15 cellular contexts compared by ENCODE assay signal in the genomic region with DNA sequence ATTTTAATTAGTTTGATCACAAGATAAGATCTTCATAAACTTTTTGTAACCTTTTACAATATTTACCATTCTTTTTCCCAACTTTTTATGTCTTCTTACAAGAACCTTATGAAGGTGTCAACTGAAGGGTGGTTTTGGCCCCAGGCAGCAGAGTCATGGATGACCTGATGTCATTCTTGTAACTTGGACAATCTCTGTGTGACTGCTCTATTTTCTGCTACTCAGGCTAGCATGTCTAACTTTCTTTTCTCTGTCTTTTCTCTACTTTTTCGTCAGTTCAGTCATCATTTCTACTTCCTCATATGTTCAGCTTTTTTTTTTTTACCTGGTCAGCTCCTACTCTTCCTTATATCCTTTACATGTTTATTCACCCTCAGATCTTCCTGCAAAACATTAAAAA.
DNase-seq lines count a peak whose midpoint lies in the region; ATAC-seq, FAIRE-seq and TF ChIP-seq lines count a peak whose summit lies in the region.
"Had no signal": no experiment of that assay in that cellular context is flagged by ENCODE, and none has a peak within 500 bp of the region (broad histone marks: within the 10 kb centered on the region; RNA-seq: fewer than 3 reads in every experiment).

No MANE protein-coding gene starts in this region.

- H3K9me3 ChIP-seq in HepG2 (ENCODE audit: low read length): no peaks in the 10 kb centered on the region
- H3K9me3 ChIP-seq: gastrocnemius medialis, thoracic aorta had no signal

- no peaks in the 10 kb centered on the region for H3K27me3 ChIP-seq in HepG2 (ENCODE audit: control insufficient read depth in 1 of 2, insufficient read depth in 2 of 2, low read length in 2 of 2)
- H3K27me3 ChIP-seq: BLaER1 treated with 17β-estradiol and CSF1 and Interleukin-3, amounts not matched to agents 10 nM and 100 nM; gastrocnemius medialis had no signal

- no peaks in the 10 kb centered on the region for H4K20me1 ChIP-seq in HepG2 (ENCODE audit: insufficient read depth, low read length)
- H4K20me1 ChIP-seq: BLaER1 treated with 17β-estradiol and CSF1 and Interleukin-3, amounts not matched to agents 10 nM and 100 nM had no signal

- no peaks in the 10 kb centered on the region for H3K36me3 ChIP-seq in HepG2 (replicated peaks in 1 of 2; ENCODE audit: control insufficient read depth in 1 of 2, insufficient read depth in 2 of 2, low read length in 2 of 2)
- H3K36me3 ChIP-seq: BLaER1 treated with 17β-estradiol and CSF1 and Interleukin-3, amounts not matched to agents 10 nM and 100 nM; gastrocnemius medialis; thoracic aorta had no signal

- no peak overlapping the region for H3K9ac ChIP-seq in HepG2 (ENCODE audit: insufficient read depth, low read depth, low read length)
- H3K9ac ChIP-seq: BLaER1 treated with 17β-estradiol and CSF1 and Interleukin-3, amounts not matched to agents 10 nM and 100 nM had no signal

- H3K27ac ChIP-seq in HepG2 (ENCODE audit: extremely low read length, insufficient read depth, low read length): no peak overlapping the region
- H3K27ac ChIP-seq: BLaER1 treated with 17β-estradiol and CSF1 and Interleukin-3, amounts not matched to agents 10 nM and 100 nM; gastrocnemius medialis; thoracic aorta had no signal

- DNase-seq in RPMI8226 (peak; percentile 68), HepG2 (ENCODE audit: low spot score) (no peak), T1000 (lab: John Stamatoyannopoulos, UW) (no peak)
- DNase-seq in activated CD4-positive, alpha-beta T cell treated with anti-CD3 and anti-CD28 coated beads for 1 hour: no peak
- DNase-seq: activated CD4-positive, alpha-beta memory T cell treated with anti-CD3 and anti-CD28 coated beads for 36 hours; EL; gastrocnemius medialis; KG1; SHP77 had no signal

- CTCF ChIA-PET in HepG2 (lab: Yijun Ruan, JAX; ENCODE audit: low intra/inter-chr PET ratio, low total read pairs): no interaction called here

- no TSS peak for BruUV-seq in HepG2 (replicated peaks; lab: Mats Ljungman, UMichigan)

- TF ChIP-seq POLR2A in HepG2 (IDR thresholded peaks at IDR 0.05; ENCODE audit: insufficient read depth in 1 of 2, low read depth in 2 of 2, low read length in 2 of 2): no peak

- in situ Hi-C loops in HepG2 (cut with HindIII; ENCODE audit: extremely low pct_ligation_motif_present, low pct_unique_long_range_greater_than_20kb): no loop called here

- H3K4me3 ChIP-seq in HepG2 (replicated peaks in 1 of 3; ENCODE audit: insufficient read depth in 1 of 3, low read depth in 2 of 3, low read length in 3 of 3): no peak overlapping the region
- H3K4me3 ChIP-seq: BLaER1 treated with 17β-estradiol and CSF1 and Interleukin-3, amounts not matched to agents 10 nM and 100 nM; gastrocnemius medialis; thoracic aorta had no signal

- no peak for TF ChIP-seq CTCF in HepG2 (CRISPR knock-in tag; IDR thresholded peaks at IDR 0.05)

- intact Hi-C loops in HepG2 (cut with micrococcal nuclease; ENCODE audit: unreplicated experiment): no loop called here

- TF ChIP-seq EP300 in HepG2 (IDR thresholded peaks at IDR 0.05; ENCODE audit: low read depth in 2 of 2, low read length in 2 of 2) (no peak), HepG2 (CRISPR knock-in tag; IDR thresholded peaks at IDR 0.05; ENCODE audit: borderline replicate concordance) (no peak)

- WGBS in HepG2 (ENCODE audit: low lambda C conversion rate): 0% methylated on average over 1 of the region's 1 CpG

- ATAC-seq in GM18909 (IDR thresholded peaks at IDR 0.05; ENCODE audit: poor library complexity, unreplicated experiment) (peak; percentile 47), GM21737 (IDR thresholded peaks at IDR 0.05; ENCODE audit: unreplicated experiment) (peak; percentile 49), HG03095 (IDR thresholded peaks at IDR 0.05; ENCODE audit: unreplicated experiment) (peak; percentile 59), HepG2 (no peak), GM18861 (IDR thresholded peaks at IDR 0.05; ENCODE audit: unreplicated experiment) (no peak)
- ATAC-seq: gastrocnemius medialis had no signal

- no peak overlapping the region for H2AFZ ChIP-seq in HepG2 (ENCODE audit: low read length)

- no peak overlapping the region for H3K4me2 ChIP-seq in HepG2 (ENCODE audit: low read depth, low read length)
- H3K4me2 ChIP-seq: BLaER1 treated with 17β-estradiol and CSF1 and Interleukin-3, amounts not matched to agents 10 nM and 100 nM had no signal

- no peak for FAIRE-seq in HepG2 (lab: Jason Lieb, UNC)

- no peak for TF ChIP-seq RAD21 in HepG2 (CRISPR knock-in tag; IDR thresholded peaks at IDR 0.05)

- H3K4me1 ChIP-seq in HepG2 (ENCODE audit: insufficient read depth, low read length): no peaks in the 10 kb centered on the region
- H3K4me1 ChIP-seq: BLaER1 treated with 17β-estradiol and CSF1 and Interleukin-3, amounts not matched to agents 10 nM and 100 nM; gastrocnemius medialis had no signal

- H3K79me2 ChIP-seq in HepG2 (ENCODE audit: insufficient read depth, low read length): no peaks in the 10 kb centered on the region

- POLR2A ChIA-PET in HepG2 (lab: Yijun Ruan, JAX): no interaction called here

TF ChIP-seq in HepG2, 621 proteins besides CTCF, POLR2A, EP300 and RAD21:
- TF ChIP-seq ZNF850 (CRISPR knock-in tag; conservative IDR thresholded peaks at IDR 0.05) (no peak), PCBP2 (optimal IDR thresholded peaks at IDR 0.05; ENCODE audit: low read depth, low read length, poor library complexity, severe bottlenecking) (no peak), MTA3 (CRISPR knock-in tag; IDR thresholded peaks at IDR 0.05) (no peak), THYN1 (CRISPR knock-in tag; IDR thresholded peaks at IDR 0.05; ENCODE audit: borderline replicate concordance, low read depth) (no peak), KAT2B (IDR thresholded peaks at IDR 0.05; ENCODE audit: borderline replicate concordance, low read depth, low read length) (no peak)
- TF ChIP-seq, protein P1, sequence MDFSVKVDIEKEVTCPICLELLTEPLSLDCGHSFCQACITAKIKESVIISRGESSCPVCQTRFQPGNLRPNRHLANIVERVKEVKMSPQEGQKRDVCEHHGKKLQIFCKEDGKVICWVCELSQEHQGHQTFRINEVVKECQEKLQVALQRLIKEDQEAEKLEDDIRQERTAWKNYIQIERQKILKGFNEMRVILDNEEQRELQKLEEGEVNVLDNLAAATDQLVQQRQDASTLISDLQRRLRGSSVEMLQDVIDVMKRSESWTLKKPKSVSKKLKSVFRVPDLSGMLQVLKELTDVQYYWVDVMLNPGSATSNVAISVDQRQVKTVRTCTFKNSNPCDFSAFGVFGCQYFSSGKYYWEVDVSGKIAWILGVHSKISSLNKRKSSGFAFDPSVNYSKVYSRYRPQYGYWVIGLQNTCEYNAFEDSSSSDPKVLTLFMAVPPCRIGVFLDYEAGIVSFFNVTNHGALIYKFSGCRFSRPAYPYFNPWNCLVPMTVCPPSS (IDR thresholded peaks at IDR 0.05): no peak
- TF ChIP-seq, protein P2, sequence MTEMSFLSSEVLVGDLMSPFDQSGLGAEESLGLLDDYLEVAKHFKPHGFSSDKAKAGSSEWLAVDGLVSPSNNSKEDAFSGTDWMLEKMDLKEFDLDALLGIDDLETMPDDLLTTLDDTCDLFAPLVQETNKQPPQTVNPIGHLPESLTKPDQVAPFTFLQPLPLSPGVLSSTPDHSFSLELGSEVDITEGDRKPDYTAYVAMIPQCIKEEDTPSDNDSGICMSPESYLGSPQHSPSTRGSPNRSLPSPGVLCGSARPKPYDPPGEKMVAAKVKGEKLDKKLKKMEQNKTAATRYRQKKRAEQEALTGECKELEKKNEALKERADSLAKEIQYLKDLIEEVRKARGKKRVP (CRISPR knock-in tag; IDR thresholded peaks at IDR 0.05): no peak
- TF ChIP-seq, protein P3, sequence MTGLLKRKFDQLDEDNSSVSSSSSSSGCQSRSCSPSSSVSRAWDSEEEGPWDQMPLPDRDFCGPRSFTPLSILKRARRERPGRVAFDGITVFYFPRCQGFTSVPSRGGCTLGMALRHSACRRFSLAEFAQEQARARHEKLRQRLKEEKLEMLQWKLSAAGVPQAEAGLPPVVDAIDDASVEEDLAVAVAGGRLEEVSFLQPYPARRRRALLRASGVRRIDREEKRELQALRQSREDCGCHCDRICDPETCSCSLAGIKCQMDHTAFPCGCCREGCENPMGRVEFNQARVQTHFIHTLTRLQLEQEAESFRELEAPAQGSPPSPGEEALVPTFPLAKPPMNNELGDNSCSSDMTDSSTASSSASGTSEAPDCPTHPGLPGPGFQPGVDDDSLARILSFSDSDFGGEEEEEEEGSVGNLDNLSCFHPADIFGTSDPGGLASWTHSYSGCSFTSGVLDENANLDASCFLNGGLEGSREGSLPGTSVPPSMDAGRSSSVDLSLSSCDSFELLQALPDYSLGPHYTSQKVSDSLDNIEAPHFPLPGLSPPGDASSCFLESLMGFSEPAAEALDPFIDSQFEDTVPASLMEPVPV (CRISPR knock-in tag; IDR thresholded peaks at IDR 0.05): no peak

Comparison
In these comparisons a context has a peak if more than half of its experiments do, and no peak if none do; other contexts are left out.
1. ATAC-seq: peak in GM18909 (single experiment), GM21737 (single experiment) and HG03095 (single experiment); none in HepG2 (single experiment) and GM18861 (single experiment).